ENCODE assay signal across 1 cellular context in genomic region chr22:46547179-46547882, GRCh38.
TF ChIP-seq lines count a peak whose summit lies in the region.

No MANE protein-coding gene starts in this region.

TF ChIP-seq in HepG2, 621 proteins besides CTCF, POLR2A, EP300 and RAD21:
- TF ChIP-seq ZNF883 (CRISPR knock-in tag; IDR thresholded peaks at IDR 0.05; ENCODE audit: not compliant biosample characterization): peak; percentile 51
- peak; percentile 31 for TF ChIP-seq AGO2 (optimal IDR thresholded peaks at IDR 0.05; ENCODE audit: low read depth, low read length)
- TF ChIP-seq ZGPAT (CRISPR knock-in tag; IDR thresholded peaks at IDR 0.05): no peak
- no peak for TF ChIP-seq CBX1 (IDR thresholded peaks at IDR 0.05; ENCODE audit: low read depth)
- 0 out of 2 replicates have a peak, but pooled peaks have one; percentile 72 for TF ChIP-seq ZNF274 (CRISPR knock-in tag; IDR thresholded peaks at IDR 0.05)
- peak; percentile 92 for TF ChIP-seq ZNF263 (CRISPR knock-in tag; IDR thresholded peaks at IDR 0.05)
- TF ChIP-seq SP2 (CRISPR knock-in tag; IDR thresholded peaks at IDR 0.05): 0 out of 2 replicates have a peak, but pooled peaks have one; percentile 25
- TF ChIP-seq AGO1 (IDR thresholded peaks at IDR 0.05; ENCODE audit: low read depth, low read length, poor library complexity, severe bottlenecking): peak; percentile 45
- peak; percentile 83 for TF ChIP-seq ZNF687 (CRISPR knock-in tag; IDR thresholded peaks at IDR 0.05)
- TF ChIP-seq TEAD3 (CRISPR knock-in tag; optimal IDR thresholded peaks at IDR 0.05; ENCODE audit: borderline replicate concordance): peak; percentile 61
- no peak for TF ChIP-seq ZNF546 (CRISPR knock-in tag; conservative IDR thresholded peaks at IDR 0.05)
- no peak for TF ChIP-seq ZNF230 (CRISPR knock-in tag; IDR thresholded peaks at IDR 0.05)
- peak; percentile 4; the same call in 1 of the 2 replicates for TF ChIP-seq ZNF281 (CRISPR knock-in tag; IDR thresholded peaks at IDR 0.05; ENCODE audit: borderline replicate concordance)
- TF ChIP-seq PHF21A (CRISPR knock-in tag; IDR thresholded peaks at IDR 0.05): 0 out of 2 replicates have a peak, but pooled peaks have one; percentile 23
- TF ChIP-seq ZNF547 (CRISPR knock-in tag; IDR thresholded peaks at IDR 0.05): 0 out of 2 replicates have a peak, but pooled peaks have one; percentile 36
- TF ChIP-seq MYC (CRISPR knock-in tag; IDR thresholded peaks at IDR 0.05; ENCODE audit: borderline replicate concordance): peak; percentile 52; the same call in 1 of the 2 replicates
- TF ChIP-seq NRL (CRISPR knock-in tag; IDR thresholded peaks at IDR 0.05; ENCODE audit: borderline replicate concordance): 0 out of 2 replicates have a peak, but pooled peaks have one; percentile 58
- TF ChIP-seq IRF2 (CRISPR knock-in tag; IDR thresholded peaks at IDR 0.05): 0 out of 2 replicates have a peak, but pooled peaks have one; percentile 14
- TF ChIP-seq HNRNPL (IDR thresholded peaks at IDR 0.05; ENCODE audit: low read depth, low read length): peak; percentile 88
- TF ChIP-seq HOXA3 (CRISPR knock-in tag; IDR thresholded peaks at IDR 0.05): peak; percentile 4; the same call in 1 of the 2 replicates
- TF ChIP-seq MAX (IDR thresholded peaks at IDR 0.05): peak; percentile 20; the same call in 1 of the 2 replicates
- TF ChIP-seq MIER2 (CRISPR knock-in tag; IDR thresholded peaks at IDR 0.05): no peak
- TF ChIP-seq ZNF607 (CRISPR knock-in tag; IDR thresholded peaks at IDR 0.05; ENCODE audit: borderline replicate concordance): 0 out of 2 replicates have a peak, but pooled peaks have one; percentile 30
- TF ChIP-seq AHDC1 (CRISPR knock-in tag; IDR thresholded peaks at IDR 0.05; ENCODE audit: borderline replicate concordance): 0 out of 2 replicates have a peak, but pooled peaks have one; percentile 14
- peak; percentile 34; the same call in 1 of the 2 replicates for TF ChIP-seq MEIS2 (CRISPR knock-in tag; IDR thresholded peaks at IDR 0.05)
- peak; percentile 29; the same call in 1 of the 2 replicates for TF ChIP-seq HIC2 (CRISPR knock-in tag; IDR thresholded peaks at IDR 0.05; ENCODE audit: low read depth)
